ENCODE assay signal across 8 cellular contexts in the genomic region with DNA sequence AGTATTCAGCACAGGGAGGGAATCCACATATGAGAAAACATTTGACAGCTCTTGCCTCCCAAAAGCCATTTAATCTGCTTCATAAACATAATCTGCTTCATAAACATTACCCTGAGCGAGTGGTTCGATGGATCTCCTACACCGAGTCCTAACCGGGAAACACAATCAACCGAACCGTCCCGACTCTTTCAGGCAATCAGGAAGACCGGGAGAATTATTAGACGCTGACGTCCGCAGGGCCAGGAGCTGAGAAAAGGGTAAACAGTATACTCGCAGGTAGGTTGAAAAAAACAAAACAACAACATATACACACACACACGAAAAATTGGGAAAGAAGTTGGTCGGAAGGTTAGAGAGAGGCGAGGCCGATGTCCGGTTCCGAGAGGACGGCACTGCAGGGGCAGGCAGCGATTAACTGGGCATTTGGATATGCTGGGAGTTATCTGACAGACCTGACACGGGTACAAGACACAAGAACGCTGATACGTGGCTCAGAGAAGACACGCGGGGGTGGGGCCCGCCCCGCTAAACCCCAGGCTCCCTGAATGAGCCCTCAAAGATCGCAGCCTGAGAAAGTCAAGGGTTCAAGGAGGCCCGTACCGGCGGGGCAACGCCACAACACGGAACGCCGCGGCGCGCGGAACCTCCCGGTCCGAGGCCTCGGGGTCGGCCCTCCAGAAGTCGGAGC. TPM values are rescaled to one million over a fixed set of nuclear protein-coding genes. Genes with fewer than 3 reads are reported as not detected.
DNase-seq lines count a peak whose midpoint lies in the region; ATAC-seq, FAIRE-seq and TF ChIP-seq lines count a peak whose summit lies in the region.

No MANE protein-coding gene starts in this region.

- H3K27me3 ChIP-seq in bronchial epithelial cell (ENCODE audit: control insufficient read depth, insufficient read depth, low read length) = no peaks in the 10 kb centered on the region

- POLR2A ChIA-PET in RWPE1 (lab: Yijun Ruan, JAX; ENCODE audit: low non-redundant PET) = interaction anchor here (0.7 kb wide), 1 partner anchor 67 kb away, joined by 3 read pairs; no protein-coding TSS in a partner anchor

- DNase-seq in activated T-cell treated with anti-CD3 and anti-CD28 coated beads for 4 hours (peak; percentile 44), RWPE1 (ENCODE audit: low spot score) (peak; percentile 31), bronchial epithelial cell (ENCODE audit: low read depth) (peak; percentile 40), left lobe of liver (ENCODE audit: low spot score) (no peak), NCI-H187 treated with DMSO at 0.1 percent for 48 hours (lab: John Stamatoyannopoulos, UW) (no peak)
- DNase-seq in activated T-cell treated with anti-CD3 and anti-CD28 coated beads, Interleukin-2, amount 50 U/mL, for 48 hours = no peak
- DNase-seq in stimulated activated CD4-positive, alpha-beta T cell treated with anti-CD3 and anti-CD28 coated beads, Interleukin-4, amount 100 ng/mL, for 48 hours (ENCODE audit: low read depth in 2 of 2) = peak; percentile 35 to 47

- peak overlapping the region; percentile 96 for H3K4me3 ChIP-seq in bronchial epithelial cell (ENCODE audit: low read depth, low read length)

- no peaks in the 10 kb centered on the region for H3K36me3 ChIP-seq in bronchial epithelial cell (ENCODE audit: control insufficient read depth, insufficient read depth, low read length)

- no peak for TF ChIP-seq CTCF in RWPE1 (conservative IDR thresholded peaks at IDR 0.05; ENCODE audit: low read depth)
- no peak for TF ChIP-seq CTCF in bronchial epithelial cell (IDR thresholded peaks at IDR 0.05; ENCODE audit: insufficient read depth, low read length, severe bottlenecking)

- CTCF ChIA-PET in RWPE1 (lab: Yijun Ruan, JAX) = interaction anchor here (0.6 to 0.9 kb wide), 5 partner anchors 13 to 1128 kb away, joined by 3 to 5 read pairs (median 3); no protein-coding TSS in a partner anchor

- no peak for FAIRE-seq in bronchial epithelial cell (lab: Jason Lieb, UNC)

- H3K27ac ChIP-seq in RWPE1 = peak overlapping the region; percentile 87

- ATAC-seq in HG02973 (IDR thresholded peaks at IDR 0.05; ENCODE audit: unreplicated experiment) (peak; percentile 34), left lobe of liver (peak; percentile 25)

RNA-seq across cellular contexts. Expression of gene AP1G1, which starts 0.6 kb away (rescaled TPM):
- total RNA-seq in bronchial epithelial cell (29.5 and 45.8 TPM in 2 replicates), left lobe of liver (51.9 TPM)

RNA-seq across cellular contexts. Expression of gene ATXN1L, which starts 37.7 kb away (rescaled TPM):
- 9.2 and 12.9 TPM in 2 replicates for total RNA-seq in bronchial epithelial cell
- total RNA-seq in left lobe of liver = 10.0 TPM

Comparison
In these comparisons a context has a peak if more than half of its experiments do, and no peak if none do; other contexts are left out.
1. DNase-seq: peak in activated T-cell treated with anti-CD3 and anti-CD28 coated beads for 4 hours (single experiment), RWPE1 (single experiment), bronchial epithelial cell (single experiment) and stimulated activated CD4-positive, alpha-beta T cell treated with anti-CD3 and anti-CD28 coated beads, Interleukin-4, amount 100 ng/mL, for 48 hours (2 of 2); none in activated T-cell treated with anti-CD3 and anti-CD28 coated beads, Interleukin-2, amount 50 U/mL, for 48 hours (0 of 2), left lobe of liver (single experiment) and NCI-H187 treated with DMSO at 0.1 percent for 48 hours (single experiment).